In genomic region chrX:43380704-43381103, GRCh38 we compare ENCODE assay signal across 29 cellular contexts.
"Had no signal": no experiment of that assay in that cellular context is flagged by ENCODE, and none has a peak within 500 bp of the region (broad histone marks: within the 10 kb centered on the region; RNA-seq: fewer than 3 reads in every experiment).

No MANE protein-coding gene starts in this region.

- H3K9me3 Mint-ChIP-seq: stimulated activated effector memory CD8-positive, alpha-beta T cell treated with anti-CD3 and anti-CD28 coated beads, Interleukin-12 subunit alpha, Interleukin-12 subunit beta, amount 100 ng/mL, for 72 hours; type B pancreatic cell had no signal

- H3K36me3 ChIP-seq: stomach, suprapubic skin, thoracic aorta, thyroid gland, tibial artery, tibial nerve, transverse colon, upper lobe of left lung, upper lobe of right lung, uterus, vagina had no signal

- H3K36me3 Mint-ChIP-seq: stimulated activated effector memory CD8-positive, alpha-beta T cell treated with anti-CD3 and anti-CD28 coated beads, Interleukin-12 subunit alpha, Interleukin-12 subunit beta, amount 100 ng/mL, for 72 hours; type B pancreatic cell had no signal

- H3K4me3 Mint-ChIP-seq: stimulated activated effector memory CD8-positive, alpha-beta T cell treated with anti-CD3 and anti-CD28 coated beads, Interleukin-12 subunit alpha, Interleukin-12 subunit beta, amount 100 ng/mL, for 72 hours; stimulated activated memory B cell treated with anti-CD40 and anti-IgM and Interleukin-4, amounts not matched to agents 10 μg/mL and 1 μg/mL and 100 μg/mL, for 72 hours; stimulated activated naive B cell treated with anti-CD40 and anti-IgM and Interleukin-4, amounts not matched to agents 10 μg/mL and 1 μg/mL and 100 μg/mL, for 72 hours; stimulated activated naive CD8-positive, alpha-beta T cell treated with anti-CD3 and anti-CD28 coated beads, Interleukin-15, amount 100 ng/mL, for 72 hours; stimulated activated naive CD8-positive, alpha-beta T cell treated with anti-CD3 and anti-CD28 coated beads, Interleukin-15, Interleukin-2, amounts not matched to agents 100 ng/mL and 50 ng/mL, for 24 hours; type B pancreatic cell had no signal

- H3K27ac ChIP-seq: stomach, suprapubic skin, testis, thoracic aorta, thyroid gland, tibial artery, tibial nerve, transverse colon, upper lobe of left lung, upper lobe of right lung, uterus, vagina had no signal

- ATAC-seq: stimulated activated effector memory CD8-positive, alpha-beta T cell treated with anti-CD3 and anti-CD28 coated beads, Interleukin-12 subunit alpha, Interleukin-12 subunit beta, amount 100 ng/mL, for 72 hours; stimulated activated memory B cell treated with anti-CD40 and anti-IgM and Interleukin-4, amounts not matched to agents 10 μg/mL and 1 μg/mL and 100 μg/mL, for 72 hours; stimulated activated naive B cell treated with anti-CD40 and anti-IgM and Interleukin-4, amounts not matched to agents 10 μg/mL and 1 μg/mL and 100 μg/mL, for 72 hours; stimulated activated naive CD8-positive, alpha-beta T cell treated with anti-CD3 and anti-CD28 coated beads, Interleukin-15, amount 100 ng/mL, for 72 hours; stimulated activated naive CD8-positive, alpha-beta T cell treated with anti-CD3 and anti-CD28 coated beads, Interleukin-15, Interleukin-2, amounts not matched to agents 100 U/mL and 50 U/mL, for 24 hours; upper lobe of right lung had no signal

- FAIRE-seq: urothelium cell line had no signal

- H3K27ac Mint-ChIP-seq: stimulated activated effector memory CD8-positive, alpha-beta T cell treated with anti-CD3 and anti-CD28 coated beads, Interleukin-12 subunit alpha, Interleukin-12 subunit beta, amount 100 ng/mL, for 72 hours; stimulated activated memory B cell treated with anti-CD40 and anti-IgM and Interleukin-4, amounts not matched to agents 10 μg/mL and 1 μg/mL and 100 μg/mL, for 72 hours; stimulated activated naive B cell treated with anti-CD40 and anti-IgM and Interleukin-4, amounts not matched to agents 10 μg/mL and 1 μg/mL and 100 μg/mL, for 72 hours; stimulated activated naive CD8-positive, alpha-beta T cell treated with anti-CD3 and anti-CD28 coated beads, Interleukin-15, amount 100 ng/mL, for 72 hours; stimulated activated naive CD8-positive, alpha-beta T cell treated with anti-CD3 and anti-CD28 coated beads, Interleukin-15, Interleukin-2, amounts not matched to agents 100 ng/mL and 50 ng/mL, for 24 hours; type B pancreatic cell had no signal

- H3K4me1 ChIP-seq: stomach, suprapubic skin, testis, thyroid gland, tibial artery, tibial nerve, transverse colon, upper lobe of left lung, upper lobe of right lung, uterus, vagina had no signal

- H3K4me1 Mint-ChIP-seq: stimulated activated effector memory CD8-positive, alpha-beta T cell treated with anti-CD3 and anti-CD28 coated beads, Interleukin-12 subunit alpha, Interleukin-12 subunit beta, amount 100 ng/mL, for 72 hours; stimulated activated memory B cell treated with anti-CD40 and anti-IgM and Interleukin-4, amounts not matched to agents 10 μg/mL and 1 μg/mL and 100 μg/mL, for 72 hours; stimulated activated naive B cell treated with anti-CD40 and anti-IgM and Interleukin-4, amounts not matched to agents 10 μg/mL and 1 μg/mL and 100 μg/mL, for 72 hours; stimulated activated naive CD8-positive, alpha-beta T cell treated with anti-CD3 and anti-CD28 coated beads, Interleukin-15, amount 100 ng/mL, for 72 hours had no signal

- H3K9me3 ChIP-seq: suprapubic skin, testis, thoracic aorta, thyroid gland, tibial nerve, transverse colon, upper lobe of right lung, uterus, vagina had no signal

- H3K27me3 Mint-ChIP-seq: stimulated activated memory B cell treated with anti-CD40 and anti-IgM and Interleukin-4, amounts not matched to agents 10 μg/mL and 1 μg/mL and 100 μg/mL, for 72 hours; stimulated activated naive CD8-positive, alpha-beta T cell treated with anti-CD3 and anti-CD28 coated beads, Interleukin-15, amount 100 ng/mL, for 72 hours; stimulated activated naive CD8-positive, alpha-beta T cell treated with anti-CD3 and anti-CD28 coated beads, Interleukin-15, Interleukin-2, amounts not matched to agents 100 ng/mL and 50 ng/mL, for 24 hours; type B pancreatic cell had no signal

- H3K27me3 ChIP-seq: stomach, suprapubic skin, testis, thyroid gland, tibial artery, tibial nerve, transverse colon, upper lobe of left lung, upper lobe of right lung, vagina had no signal

- H3K4me3 ChIP-seq: stomach, suprapubic skin, testis, thoracic aorta, thyroid gland, tibial artery, tibial nerve, transverse colon, upper lobe of left lung, upper lobe of right lung, uterus, vagina had no signal

- DNase-seq: stimulated activated CD4-positive, alpha-beta T cell treated with anti-CD3 and anti-CD28 coated beads, Interleukin-2, amount 100 ng/mL, for 48 hours; stimulated activated CD4-positive, alpha-beta T cell treated with anti-CD3 and anti-CD28 coated beads, Interleukin-4, amount 100 ng/mL, for 1 hour; stimulated activated CD4-positive, alpha-beta T cell treated with anti-CD3 and anti-CD28 coated beads, Interleukin-4, amount 100 ng/mL, for 24 hours; stimulated activated CD4-positive, alpha-beta T cell treated with anti-CD3 and anti-CD28 coated beads, Interleukin-4, amount 100 ng/mL, for 4 hours; stimulated activated CD8-positive, alpha-beta memory T cell treated with anti-CD3 and anti-CD28 coated beads, Interleukin-4, amount 100 ng/mL, for 48 hours; stimulated activated naive B cell treated with anti-CD40 and anti-IgM and Interleukin-4, amounts not matched to agents 10 μg/mL and 1 μg/mL and 100 μg/mL, for 72 hours; stimulated activated naive CD4-positive, alpha-beta T cell; stimulated activated naive CD4-positive, alpha-beta T cell treated with Interleukin-2 at 50 U/mL for 16 hours; stimulated activated naive CD8-positive, alpha-beta T cell treated with anti-CD3 and anti-CD28 coated beads, Interleukin-15, amount 100 ng/mL, for 72 hours; stimulated activated naive CD8-positive, alpha-beta T cell treated with anti-CD3 and anti-CD28 coated beads, Interleukin-15, Interleukin-2, amounts not matched to agents 100 U/mL and 50 U/mL, for 24 hours; stomach; substantia nigra; testis; thyroid gland; tibial artery; transverse colon; trophoblast cell; upper lobe of left lung; upper lobe of right lung; uterus had no signal
